Comparison of ENCODE assay signal across 10 cellular contexts in genomic region chr12:92735131-92735721, GRCh38. TPM values are rescaled to one million over a fixed set of nuclear protein-coding genes. Genes with fewer than 3 reads are reported as not detected.
A peak's percentile ranks its signal among the peaks of the same experiment; 100 is the strongest.
DNase-seq lines count a peak whose midpoint lies in the region; ATAC-seq and TF ChIP-seq lines count a peak whose summit lies in the region.
"Had no signal": no experiment of that assay in that cellular context is flagged by ENCODE, and none has a peak within 500 bp of the region (broad histone marks: within the 10 kb centered on the region; RNA-seq: fewer than 3 reads in every experiment).

No MANE protein-coding gene starts in this region.

- peaks cover 2 to 3% of the 10 kb centered on the region in 2 donors for H3K4me1 ChIP-seq in lung (ENCODE audit: control insufficient read depth in 2 of 2, insufficient read depth in 2 of 2, low read length in 2 of 2)

- peaks cover 0 to 2% of the 10 kb centered on the region in 2 donors for H3K9me3 ChIP-seq in lung (ENCODE audit: control insufficient read depth in 2 of 2, insufficient read depth in 1 of 2, low read length in 1 of 2)

- DNase-seq in DMS153 (lab: John Stamatoyannopoulos, UW), result peak; percentile 89
- DNase-seq in NCI-H1105 (lab: John Stamatoyannopoulos, UW), result peak; percentile 69
- DNase-seq in lung (ENCODE audit: low spot score), result no peak
- DNase-seq in activated CD4-positive, alpha-beta T cell treated with anti-CD3 and anti-CD28 coated beads, Interleukin-2, amount 10 ng/mL, durations not matched to agents 24 days and 14 days, result no peak
- DNase-seq in activated T-cell treated with anti-CD3 and anti-CD28 coated beads, Interleukin-2, amount 50 U/mL, for 24 hours, result no peak
- no peak for DNase-seq in RPMI8226

- H3K27me3 Mint-ChIP-seq in brain, result peaks cover 10% of the 10 kb centered on the region
- H3K27me3 Mint-ChIP-seq in activated CD4-positive, alpha-beta T cell treated with anti-CD3 and anti-CD28 coated beads, Interleukin-2, amount 10 ng/mL, durations not matched to agents 24 days and 14 days, result no peaks in the 10 kb centered on the region
- peaks cover 6% of the 10 kb centered on the region for H3K27me3 Mint-ChIP-seq in activated T-cell treated with anti-CD3 and anti-CD28 coated beads, Interleukin-2, amount 50 U/mL, for 24 hours

- no peaks in the 10 kb centered on the region for H3K27me3 ChIP-seq in lung (ENCODE audit: control insufficient read depth, insufficient read depth)

- H3K36me3 ChIP-seq in lung (ENCODE audit: control insufficient read depth in 2 of 2, insufficient read depth in 2 of 2, low read length in 2 of 2), result no peaks in the 10 kb centered on the region

- WGBS in lung, 2 donors, result 29 to 42% methylated on average over 3 of the region's 3 CpGs

- no peak overlapping the region for H3K4me3 ChIP-seq in lung

- peak overlapping the region in 1 of 2 donors; percentile 40 for H3K27ac ChIP-seq in lung (ENCODE audit: low read depth in 1 of 2, low read length in 1 of 2)

- peaks cover 67% of the 10 kb centered on the region for H3K4me1 Mint-ChIP-seq in brain
- H3K4me1 Mint-ChIP-seq in activated CD4-positive, alpha-beta T cell treated with anti-CD3 and anti-CD28 coated beads, Interleukin-2, amount 10 ng/mL, durations not matched to agents 24 days and 14 days, result no peaks in the 10 kb centered on the region
- H3K4me1 Mint-ChIP-seq in activated T-cell treated with anti-CD3 and anti-CD28 coated beads, Interleukin-2, amount 50 U/mL, for 24 hours (ENCODE audit: low read depth), result peaks cover 8% of the 10 kb centered on the region

- H3K36me3 Mint-ChIP-seq in brain, result no peaks in the 10 kb centered on the region
- H3K36me3 Mint-ChIP-seq in activated CD4-positive, alpha-beta T cell treated with anti-CD3 and anti-CD28 coated beads, Interleukin-2, amount 10 ng/mL, durations not matched to agents 24 days and 14 days (ENCODE audit: low read depth), result no peaks in the 10 kb centered on the region
- H3K36me3 Mint-ChIP-seq in activated T-cell treated with anti-CD3 and anti-CD28 coated beads, Interleukin-2, amount 50 U/mL, for 24 hours (ENCODE audit: low read depth), result no peaks in the 10 kb centered on the region

- peak overlapping the region in 2 of 5 experiments; percentile 7 to 8 for H3K4me3 Mint-ChIP-seq in brain
- H3K4me3 Mint-ChIP-seq in activated CD4-positive, alpha-beta T cell treated with anti-CD3 and anti-CD28 coated beads, Interleukin-2, amount 10 ng/mL, durations not matched to agents 24 days and 14 days, result no peak overlapping the region
- H3K4me3 Mint-ChIP-seq in activated T-cell treated with anti-CD3 and anti-CD28 coated beads, Interleukin-2, amount 50 U/mL, for 24 hours, result no peak overlapping the region

- intact Hi-C loops in activated CD4-positive, alpha-beta T cell treated with anti-CD3 and anti-CD28 coated beads, Interleukin-2, amount 10 ng/mL, durations not matched to agents 24 days and 14 days (cut with micrococcal nuclease), result no loop called here

- ATAC-seq in lung (ENCODE audit: insufficient read depth, low FRiP score), result peak; percentile 29
- no peak for ATAC-seq in HG03175 (IDR thresholded peaks at IDR 0.05; ENCODE audit: unreplicated experiment)

- peaks cover 0 to 12% (median 0%) of the 10 kb centered on the region in 5 experiments for H3K9me3 Mint-ChIP-seq in brain
- H3K9me3 Mint-ChIP-seq in activated CD4-positive, alpha-beta T cell treated with anti-CD3 and anti-CD28 coated beads, Interleukin-2, amount 10 ng/mL, durations not matched to agents 24 days and 14 days, result peaks cover 3% of the 10 kb centered on the region
- no peaks in the 10 kb centered on the region for H3K9me3 Mint-ChIP-seq in activated T-cell treated with anti-CD3 and anti-CD28 coated beads, Interleukin-2, amount 50 U/mL, for 24 hours

- H3K27ac Mint-ChIP-seq in brain, result peak overlapping the region in 4 of 5 experiments; percentile 13 to 95 (median 84)
- no peak overlapping the region for H3K27ac Mint-ChIP-seq in activated CD4-positive, alpha-beta T cell treated with anti-CD3 and anti-CD28 coated beads, Interleukin-2, amount 10 ng/mL, durations not matched to agents 24 days and 14 days
- no peak overlapping the region for H3K27ac Mint-ChIP-seq in activated T-cell treated with anti-CD3 and anti-CD28 coated beads, Interleukin-2, amount 50 U/mL, for 24 hours

- TF ChIP-seq CTCF in brain (conservative IDR thresholded peaks at IDR 0.05) (no peak), lung (IDR thresholded peaks at IDR 0.05; ENCODE audit: control extremely low read depth, extremely low read depth) (no peak)

RNA-seq across cellular contexts. Expression of gene PLEKHG7, which starts 32.4 kb away (rescaled TPM):
- polyA plus RNA-seq in brain (ENCODE audit: insufficient read depth, low read depth, low replicate concordance) (not detected), lung (1 to 10 TPM in 1 of 2 donors, under 1 TPM in 1; 0.81 to 1.5 TPM)
- total RNA-seq in lung, result 1 to 10 TPM; 4.6 to 6.1 TPM
- not detected in 2 replicates for total RNA-seq in activated CD4-positive, alpha-beta T cell treated with anti-CD3 and anti-CD28 coated beads, Interleukin-2, amount 10 ng/mL, durations not matched to agents 24 days and 14 days
- total RNA-seq: subcutaneous adipose tissue; T-helper 2 cell treated with Interferon-gamma antibody and Interleukin-4, amounts not matched to agents 100 ng/mL and 5 ng/mL, for 36 hours had no signal

Comparison
In these comparisons a context has a peak if more than half of its experiments do, and no peak if none do; other contexts are left out.
1. DNase-seq: peak in DMS153 (single experiment) and NCI-H1105 (single experiment); none in lung (single experiment), activated CD4-positive, alpha-beta T cell treated with anti-CD3 and anti-CD28 coated beads, Interleukin-2, amount 10 ng/mL, durations not matched to agents 24 days and 14 days (single experiment), activated T-cell treated with anti-CD3 and anti-CD28 coated beads, Interleukin-2, amount 50 U/mL, for 24 hours (single experiment) and RPMI8226 (single experiment).
2. H3K27ac Mint-ChIP-seq: peak in brain (4 of 5); none in activated CD4-positive, alpha-beta T cell treated with anti-CD3 and anti-CD28 coated beads, Interleukin-2, amount 10 ng/mL, durations not matched to agents 24 days and 14 days (single experiment) and activated T-cell treated with anti-CD3 and anti-CD28 coated beads, Interleukin-2, amount 50 U/mL, for 24 hours (single experiment).